Comparison of ENCODE assay signal across 8 cellular contexts in the genomic region with DNA sequence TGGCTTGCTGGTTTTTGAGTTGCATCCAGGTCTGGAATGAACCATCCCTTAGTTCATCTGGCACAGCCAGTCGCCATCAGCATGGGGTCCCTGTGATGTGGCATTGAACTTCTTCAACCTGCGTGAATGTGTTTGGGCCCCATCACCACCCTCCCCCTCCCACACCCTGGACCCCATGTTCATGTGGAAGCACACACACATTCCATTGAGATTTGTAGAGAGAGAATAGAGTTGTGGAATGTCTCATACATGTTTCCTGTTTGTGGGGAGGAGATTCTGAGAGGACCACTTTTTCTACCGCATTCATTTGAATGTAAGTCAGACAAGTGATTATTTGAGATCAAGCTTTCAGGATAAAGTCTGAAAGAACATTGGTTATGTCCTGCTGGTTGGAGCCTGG.
DNase-seq lines count a peak whose midpoint lies in the region; ATAC-seq and TF ChIP-seq lines count a peak whose summit lies in the region.
"Had no signal": no experiment of that assay in that cellular context is flagged by ENCODE, and none has a peak within 500 bp of the region (broad histone marks: within the 10 kb centered on the region; RNA-seq: fewer than 3 reads in every experiment).

No MANE protein-coding gene starts in this region.

- TF ChIP-seq CTCF in brain (conservative IDR thresholded peaks at IDR 0.05) (no peak), nephron progenitor cell (IDR thresholded peaks at IDR 0.05) (no peak)

- H3K4me3 Mint-ChIP-seq in CD4-positive, CD25-positive, alpha-beta regulatory T cell = peak overlapping the region in 3 of 4 donors; percentile 26 to 77 (median 53)
- H3K4me3 Mint-ChIP-seq in brain (peak overlapping the region in 1 of 5 experiments; percentile 23), nephron progenitor cell (no peak overlapping the region)

- DNase-seq in CD4-positive, CD25-positive, alpha-beta regulatory T cell = no peak
- DNase-seq in ELR (ENCODE audit: low read depth) = peak; percentile 51
- no peak for DNase-seq in nephron progenitor cell
- no peak for DNase-seq in T-helper 9 cell
- DNase-seq in NCI-H187 (lab: John Stamatoyannopoulos, UW) = no peak
- no peak for DNase-seq in D341Med (ENCODE audit: low spot score)

- H3K36me3 Mint-ChIP-seq in CD4-positive, CD25-positive, alpha-beta regulatory T cell = peaks cover 15% of the 10 kb centered on the region
- H3K36me3 Mint-ChIP-seq in brain (peaks cover 15% of the 10 kb centered on the region), nephron progenitor cell (ENCODE audit: low read depth) (peaks cover 16% of the 10 kb centered on the region)

- peaks cover 63% of the 10 kb centered on the region for H3K4me1 ChIP-seq in CD4-positive, CD25-positive, alpha-beta regulatory T cell (ENCODE audit: control insufficient read depth, insufficient read depth, low read length, poor library complexity, severe bottlenecking)

- H3K9me3 Mint-ChIP-seq in CD4-positive, CD25-positive, alpha-beta regulatory T cell = peaks cover 0 to 3% (median 0%) of the 10 kb centered on the region in 7 donors
- H3K9me3 Mint-ChIP-seq in brain (peaks cover 0 to 3% (median 0%) of the 10 kb centered on the region in 5 experiments), nephron progenitor cell (no peaks in the 10 kb centered on the region)

- H3K9me3 ChIP-seq in CD4-positive, CD25-positive, alpha-beta regulatory T cell (ENCODE audit: control insufficient read depth in 2 of 2, low read length in 2 of 2) = no peaks in the 10 kb centered on the region
- H3K9me3 ChIP-seq: SJSA1 had no signal

- H3K27ac Mint-ChIP-seq in CD4-positive, CD25-positive, alpha-beta regulatory T cell = peak overlapping the region; percentile 83 to 90 (median 85)
- peak overlapping the region in 3 of 5 experiments; percentile 49 to 79 (median 76) for H3K27ac Mint-ChIP-seq in brain
- H3K27ac Mint-ChIP-seq in nephron progenitor cell = peak overlapping the region; percentile 57

- H3K4me1 Mint-ChIP-seq in CD4-positive, CD25-positive, alpha-beta regulatory T cell = peaks cover 55 to 91% (median 83%) of the 10 kb centered on the region in 4 donors
- H3K4me1 Mint-ChIP-seq in brain (peaks cover 85% of the 10 kb centered on the region), nephron progenitor cell (peaks cover 62% of the 10 kb centered on the region)

- H3K27me3 ChIP-seq in CD4-positive, CD25-positive, alpha-beta regulatory T cell (ENCODE audit: control insufficient read depth, insufficient read depth, low read length) = no peaks in the 10 kb centered on the region
- H3K27me3 ChIP-seq: SJSA1 had no signal

- H3K36me3 ChIP-seq in CD4-positive, CD25-positive, alpha-beta regulatory T cell (ENCODE audit: control insufficient read depth, insufficient read depth, low read length) = peaks cover 3% of the 10 kb centered on the region

- no peak for ATAC-seq in CD4-positive, CD25-positive, alpha-beta regulatory T cell (ENCODE audit: low read depth in 2 of 2)

- H3K27me3 Mint-ChIP-seq in CD4-positive, CD25-positive, alpha-beta regulatory T cell = no peaks in the 10 kb centered on the region
- H3K27me3 Mint-ChIP-seq in brain (peaks cover 3% of the 10 kb centered on the region), nephron progenitor cell (ENCODE audit: low read depth, poor library complexity) (no peaks in the 10 kb centered on the region)

- no peak overlapping the region for H3K27ac ChIP-seq in CD4-positive, CD25-positive, alpha-beta regulatory T cell (ENCODE audit: insufficient read depth, low read length, poor library complexity, severe bottlenecking)
- H3K27ac ChIP-seq: SJSA1 had no signal

- peak overlapping the region; percentile 22 for H3K4me3 ChIP-seq in CD4-positive, CD25-positive, alpha-beta regulatory T cell (ENCODE audit: low read depth, low read length)
- H3K4me3 ChIP-seq: SJSA1 had no signal
